Comparison of ENCODE assay signal across 14 cellular contexts in the genomic region with DNA sequence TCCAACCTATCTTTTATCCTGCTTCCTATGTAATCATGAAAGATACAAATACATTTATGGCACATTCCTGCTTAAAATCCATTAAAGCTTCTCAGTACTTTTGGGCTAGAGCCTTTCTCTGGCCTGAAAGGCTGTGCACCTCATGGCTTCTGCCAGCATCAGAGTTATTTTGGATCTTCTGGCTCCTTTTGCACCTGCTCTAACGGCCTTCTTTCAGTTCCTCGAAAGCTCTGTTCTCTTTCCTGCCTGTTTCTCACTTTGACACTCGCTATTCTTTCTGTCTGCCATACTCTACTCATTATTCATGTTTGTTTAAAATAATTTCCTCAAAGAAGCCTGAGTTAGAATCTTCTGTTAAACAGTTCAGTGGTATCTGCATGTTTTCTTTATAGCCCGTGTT.
DNase-seq lines count a peak whose midpoint lies in the region; ATAC-seq lines count a peak whose summit lies in the region.
"Had no signal": no experiment of that assay in that cellular context is flagged by ENCODE, and none has a peak within 500 bp of the region (broad histone marks: within the 10 kb centered on the region; RNA-seq: fewer than 3 reads in every experiment).

No MANE protein-coding gene starts in this region.

- peak in 1 of 2 donors; percentile 20 for DNase-seq in memory B cell (ENCODE audit: low spot score in 2 of 2)
- no peak for DNase-seq in NCI-H774 (lab: John Stamatoyannopoulos, UW)
- DNase-seq in nucleus accumbens (lab: John Stamatoyannopoulos, UW): no peak
- no peak for DNase-seq in A172 (ENCODE audit: low spot score)
- DNase-seq in AG08395 (ENCODE audit: low spot score): no peak
- DNase-seq: activated T-cell treated with anti-CD3 and anti-CD28 coated beads, Interleukin-2, amount 50 U/mL, for 72 hours; DMS 273 treated with DMSO at 0.1 percent for 48 hours; H7; islet precursor cell; stimulated activated CD4-positive, alpha-beta T cell treated with anti-CD3 and anti-CD28 coated beads, Interleukin-4, amount 100 ng/mL, for 1 hour; tibial artery had no signal

- no peaks in the 10 kb centered on the region for H3K9me3 Mint-ChIP-seq in memory B cell
- H3K9me3 Mint-ChIP-seq: activated T-cell treated with anti-CD3 and anti-CD28 coated beads, Interleukin-2, amount 50 U/mL, for 72 hours had no signal

- H3K4me1 Mint-ChIP-seq in memory B cell: peaks cover 34% of the 10 kb centered on the region

- H3K27me3 Mint-ChIP-seq in memory B cell: no peaks in the 10 kb centered on the region

- peak overlapping the region; percentile 18 for H3K27ac Mint-ChIP-seq in memory B cell
- H3K27ac Mint-ChIP-seq: activated T-cell treated with anti-CD3 and anti-CD28 coated beads, Interleukin-2, amount 50 U/mL, for 72 hours had no signal

- peaks cover 25% of the 10 kb centered on the region for H3K36me3 Mint-ChIP-seq in memory B cell

- H3K4me3 Mint-ChIP-seq in memory B cell: peak overlapping the region; percentile 35
- H3K4me3 Mint-ChIP-seq: activated T-cell treated with anti-CD3 and anti-CD28 coated beads, Interleukin-2, amount 50 U/mL, for 72 hours had no signal

- peak; percentile 49 for ATAC-seq in GM18909 (IDR thresholded peaks at IDR 0.05; ENCODE audit: poor library complexity, unreplicated experiment)
- ATAC-seq in GM21737 (IDR thresholded peaks at IDR 0.05; ENCODE audit: unreplicated experiment): peak; percentile 39
- peak; percentile 57 for ATAC-seq in HG03175 (IDR thresholded peaks at IDR 0.05; ENCODE audit: unreplicated experiment)
- peak; percentile 68 for ATAC-seq in memory B cell (ENCODE audit: low read depth)
- ATAC-seq: activated T-cell treated with anti-CD3 and anti-CD28 coated beads, Interleukin-2, amount 50 U/mL, for 72 hours had no signal
